Comparison of ENCODE assay signal across 16 cellular contexts in the genomic region with DNA sequence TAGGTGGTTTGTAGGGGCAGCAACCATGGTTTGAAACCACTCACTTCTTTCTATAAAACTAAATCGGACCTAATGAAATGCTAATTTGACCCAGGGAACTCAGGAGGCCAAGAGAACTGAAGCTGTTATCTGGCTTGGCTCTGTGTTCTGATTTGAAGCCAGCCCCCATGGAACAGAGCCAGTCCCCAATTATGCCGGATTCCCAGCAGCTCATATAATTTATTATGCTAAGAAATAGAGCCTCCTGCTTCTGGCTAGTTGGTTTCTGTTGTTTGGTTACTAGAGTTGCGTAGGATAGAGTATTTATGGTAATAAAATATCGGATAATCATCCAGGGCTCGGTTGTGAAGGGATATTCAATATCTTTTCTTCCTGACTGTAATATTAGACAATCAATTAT.
A peak's percentile ranks its signal among the peaks of the same experiment; 100 is the strongest.
DNase-seq lines count a peak whose midpoint lies in the region; ATAC-seq, FAIRE-seq and TF ChIP-seq lines count a peak whose summit lies in the region.
"Had no signal": no experiment of that assay in that cellular context is flagged by ENCODE, and none has a peak within 500 bp of the region (broad histone marks: within the 10 kb centered on the region; RNA-seq: fewer than 3 reads in every experiment).

No MANE protein-coding gene starts in this region.

- intact Hi-C loops in HepG2 (cut with micrococcal nuclease; ENCODE audit: unreplicated experiment), result no loop called here
- intact Hi-C loops in right cardiac atrium (cut with DNase I), result no loop called here
- intact Hi-C loops in aorta (cut with DNase I), result loop anchor here in 1 of 2 donors (10.0 kb wide), 1 partner anchor 79 kb away; no protein-coding TSS in a partner anchor

- BruUV-seq in HepG2 (replicated peaks; lab: Mats Ljungman, UMichigan), result no TSS peak

- in situ Hi-C loops in HepG2 (cut with HindIII; ENCODE audit: extremely low pct_ligation_motif_present, low pct_unique_long_range_greater_than_20kb), result no loop called here

- FAIRE-seq in HepG2 (lab: Jason Lieb, UNC), result no peak

- H3K9me3 ChIP-seq in liver (ENCODE audit: control insufficient read depth in 4 of 4, low read length in 3 of 4) (no peaks in the 10 kb centered on the region), HepG2 (ENCODE audit: low read length) (no peaks in the 10 kb centered on the region), right cardiac atrium (ENCODE audit: control insufficient read depth, low read length) (no peaks in the 10 kb centered on the region), aorta (ENCODE audit: control insufficient read depth, low read length) (no peaks in the 10 kb centered on the region), gastroesophageal sphincter (no peaks in the 10 kb centered on the region)
- H3K9me3 ChIP-seq: Caco-2 had no signal

- POLR2A ChIA-PET in HepG2 (lab: Yijun Ruan, JAX), result no interaction called here

- TF ChIP-seq EP300 in HepG2 (IDR thresholded peaks at IDR 0.05; ENCODE audit: low read depth in 2 of 2, low read length in 2 of 2) (no peak), HepG2 (CRISPR knock-in tag; IDR thresholded peaks at IDR 0.05; ENCODE audit: borderline replicate concordance) (no peak), gastroesophageal sphincter (IDR thresholded peaks at IDR 0.05) (no peak)

- TF ChIP-seq RAD21 in liver (IDR thresholded peaks at IDR 0.05) (no peak), HepG2 (CRISPR knock-in tag; IDR thresholded peaks at IDR 0.05) (no peak)

- 67% methylated on average over 5 of the region's 5 CpGs for WGBS in liver
- WGBS in HepG2 (ENCODE audit: low lambda C conversion rate), result 15% methylated on average over 5 of the region's 5 CpGs
- WGBS in right cardiac atrium, result 20% methylated on average over 5 of the region's 5 CpGs
- WGBS in aorta, 2 donors, result 28 to 30% methylated on average over 5 of the region's 5 CpGs
- WGBS in gastroesophageal sphincter (ENCODE audit: low coverage in 1 of 2), 2 donors, result 18 to 47% methylated on average over 5 of the region's 5 CpGs

- no peak for ATAC-seq in HepG2
- ATAC-seq in right cardiac atrium, result peak; percentile 48 to 65
- ATAC-seq in aorta (ENCODE audit: low FRiP score), result peak; percentile 58
- ATAC-seq in HG02678 (IDR thresholded peaks at IDR 0.05; ENCODE audit: unreplicated experiment), result no peak
- ATAC-seq in gastroesophageal sphincter, result no peak
- ATAC-seq: GM23338, Panc1 had no signal

- no peak for DNase-seq in HepG2 (ENCODE audit: low spot score)
- peak; percentile 83 for DNase-seq in astrocyte of the hippocampus (ENCODE audit: low read depth, low spot score)
- peak; percentile 47 to 86 (median 81) for DNase-seq in right cardiac atrium
- peak in 1 of 2 donors; percentile 60 for DNase-seq in aorta
- DNase-seq in AML-193 (lab: John Stamatoyannopoulos, UW), result no peak
- DNase-seq: ACHN; activated CD4-positive, CD25-positive, alpha-beta regulatory T cell treated with anti-CD3 and anti-CD28 coated beads, Interleukin-2, amount 50 U/mL, for 72 hours; Caco-2; NCI-H524; stimulated activated CD4-positive, alpha-beta T cell treated with anti-CD3 and anti-CD28 coated beads, Interleukin-4, amount 100 ng/mL, for 4 hours; T-helper 1 cell had no signal

- H3K9ac ChIP-seq in liver (ENCODE audit: low read depth in 1 of 2, low read length in 2 of 2) (no peak overlapping the region), HepG2 (ENCODE audit: insufficient read depth, low read depth, low read length) (no peak overlapping the region)

- H3K36me3 ChIP-seq in liver (ENCODE audit: control insufficient read depth in 4 of 4, insufficient read depth in 3 of 4, low read depth in 1 of 4, low read length in 3 of 4) (no peaks in the 10 kb centered on the region), HepG2 (replicated peaks in 1 of 2; ENCODE audit: control insufficient read depth in 1 of 2, insufficient read depth in 2 of 2, low read length in 2 of 2) (no peaks in the 10 kb centered on the region), aorta (ENCODE audit: control insufficient read depth in 1 of 2, insufficient read depth in 2 of 2, low read length in 1 of 2) (no peaks in the 10 kb centered on the region), gastroesophageal sphincter (no peaks in the 10 kb centered on the region)

- TF ChIP-seq POLR2A in HepG2 (IDR thresholded peaks at IDR 0.05; ENCODE audit: insufficient read depth in 1 of 2, low read depth in 2 of 2, low read length in 2 of 2), result no peak
- no peak for TF ChIP-seq POLR2A in gastroesophageal sphincter (IDR thresholded peaks at IDR 0.05)

- TF ChIP-seq CTCF in liver (IDR thresholded peaks at IDR 0.05; ENCODE audit: low read depth, low read length, missing input control) (no peak), HepG2 (CRISPR knock-in tag; IDR thresholded peaks at IDR 0.05) (no peak), gastroesophageal sphincter (IDR thresholded peaks at IDR 0.05) (no peak)

- H3K4me3 ChIP-seq in liver (ENCODE audit: low read depth in 1 of 3, low read length in 3 of 3) (no peak overlapping the region), HepG2 (replicated peaks in 1 of 3; ENCODE audit: insufficient read depth in 1 of 3, low read depth in 2 of 3, low read length in 3 of 3) (no peak overlapping the region), right cardiac atrium (ENCODE audit: low read length) (no peak overlapping the region), aorta (ENCODE audit: low read length in 2 of 2) (no peak overlapping the region), gastroesophageal sphincter (no peak overlapping the region)
- H3K4me3 ChIP-seq: GM23338 had no signal

- H3K4me2 ChIP-seq in HepG2 (ENCODE audit: low read depth, low read length), result no peak overlapping the region
- H3K4me2 ChIP-seq: GM23338 had no signal

- no peaks in the 10 kb centered on the region for H4K20me1 ChIP-seq in HepG2 (ENCODE audit: insufficient read depth, low read length)

- H3K27me3 ChIP-seq in liver (ENCODE audit: control insufficient read depth in 4 of 4, insufficient read depth in 4 of 4, low read length in 3 of 4) (peaks cover 0 to 2% (median 0%) of the 10 kb centered on the region in 4 donors), HepG2 (ENCODE audit: control insufficient read depth in 1 of 2, insufficient read depth in 2 of 2, low read length in 2 of 2) (no peaks in the 10 kb centered on the region; a peak in 2 of 5 replicates), right cardiac atrium (ENCODE audit: control insufficient read depth, insufficient read depth) (no peaks in the 10 kb centered on the region), aorta (ENCODE audit: control insufficient read depth in 1 of 2, insufficient read depth in 2 of 2, low read length in 1 of 2) (no peaks in the 10 kb centered on the region), gastroesophageal sphincter (no peaks in the 10 kb centered on the region)

- CTCF ChIA-PET in HepG2 (lab: Yijun Ruan, JAX; ENCODE audit: low intra/inter-chr PET ratio, low total read pairs), result no interaction called here

- H3K27ac ChIP-seq in liver (ENCODE audit: low read depth in 1 of 2, low read length in 2 of 2) (no peak overlapping the region), HepG2 (ENCODE audit: extremely low read length, insufficient read depth, low read length) (no peak overlapping the region), right cardiac atrium (ENCODE audit: low read length) (peak overlapping the region; percentile 60), aorta (ENCODE audit: low read depth in 1 of 2, low read length in 2 of 2) (no peak overlapping the region), gastroesophageal sphincter (peak overlapping the region in 2 of 4 donors; percentile 12 to 40)

- H3K4me1 ChIP-seq in liver (ENCODE audit: control insufficient read depth in 4 of 4, insufficient read depth in 4 of 4, low read length in 3 of 4), result no peaks in the 10 kb centered on the region
- peaks cover 8% of the 10 kb centered on the region; the same call in 1 of the 2 replicates for H3K4me1 ChIP-seq in HepG2 (ENCODE audit: insufficient read depth, low read length)
- H3K4me1 ChIP-seq in right cardiac atrium (ENCODE audit: control insufficient read depth, insufficient read depth, low read length), result peaks cover 19% of the 10 kb centered on the region
- H3K4me1 ChIP-seq in aorta (ENCODE audit: control insufficient read depth in 1 of 2, insufficient read depth in 2 of 2, low read length in 2 of 2), result peaks cover 3 to 8% of the 10 kb centered on the region in 2 donors
- H3K4me1 ChIP-seq in gastroesophageal sphincter, result peaks cover 0 to 49% (median 0%) of the 10 kb centered on the region in 3 donors
- H3K4me1 ChIP-seq: Caco-2 had no signal

- H3K79me2 ChIP-seq in HepG2 (ENCODE audit: insufficient read depth, low read length), result no peaks in the 10 kb centered on the region

- H2AFZ ChIP-seq in HepG2 (ENCODE audit: low read length), result no peak overlapping the region
- H2AFZ ChIP-seq: GM23338 had no signal

TF ChIP-seq in liver, 16 proteins besides CTCF, POLR2A, EP300 and RAD21:
- TF ChIP-seq NR2F2 (IDR thresholded peaks at IDR 0.05), result peak; percentile 40
- no peak for TF ChIP-seq FOXA1 (IDR thresholded peaks at IDR 0.05)
TF ChIP-seq in liver: peak in this region for 1.

TF ChIP-seq in HepG2, 621 proteins besides CTCF, POLR2A, EP300 and RAD21:
- TF ChIP-seq MAZ (IDR thresholded peaks at IDR 0.05; ENCODE audit: borderline replicate concordance, low read depth, low read length), result no peak
- no peak for TF ChIP-seq MAZ (CRISPR knock-in tag; IDR thresholded peaks at IDR 0.05; ENCODE audit: low read depth)
- no peak for TF ChIP-seq MEIS2 (CRISPR knock-in tag; IDR thresholded peaks at IDR 0.05)
- no peak for TF ChIP-seq SOX13 (IDR thresholded peaks at IDR 0.05)
- TF ChIP-seq SOX13 (CRISPR knock-in tag; conservative IDR thresholded peaks at IDR 0.05 in 1 of 2, IDR thresholded peaks at IDR 0.05 in 1 of 2), result no peak
- TF ChIP-seq MEF2D (CRISPR knock-in tag; IDR thresholded peaks at IDR 0.05), result no peak
- TF ChIP-seq SMAD3 (CRISPR knock-in tag; IDR thresholded peaks at IDR 0.05), result no peak
- no peak for TF ChIP-seq GFI1 (CRISPR knock-in tag; IDR thresholded peaks at IDR 0.05; ENCODE audit: borderline replicate concordance)
- no peak for TF ChIP-seq ZFP36L2 (CRISPR knock-in tag; IDR thresholded peaks at IDR 0.05)
- no peak for TF ChIP-seq NONO (IDR thresholded peaks at IDR 0.05)
- TF ChIP-seq NONO (CRISPR knock-in tag; conservative IDR thresholded peaks at IDR 0.05), result no peak
- TF ChIP-seq TOE1 (CRISPR knock-in tag; IDR thresholded peaks at IDR 0.05), result no peak
- TF ChIP-seq PRMT3 (CRISPR knock-in tag; IDR thresholded peaks at IDR 0.05; ENCODE audit: borderline replicate concordance, low read depth), result no peak
- TF ChIP-seq FOXA3 (CRISPR knock-in tag; IDR thresholded peaks at IDR 0.05), result no peak
- no peak for TF ChIP-seq TBL1XR1 (IDR thresholded peaks at IDR 0.05; ENCODE audit: borderline replicate concordance, low read length, partially characterized antibody)
- no peak for TF ChIP-seq ZNF589 (CRISPR knock-in tag; conservative IDR thresholded peaks at IDR 0.05)
- TF ChIP-seq ARNTL (CRISPR knock-in tag; IDR thresholded peaks at IDR 0.05), result no peak

Comparison
In these comparisons a context has a peak if more than half of its experiments do, and no peak if none do; other contexts are left out.
1. ATAC-seq: peak in right cardiac atrium (2 of 2) and aorta (single experiment); none in HepG2 (single experiment), HG02678 (single experiment) and gastroesophageal sphincter (single experiment).
2. DNase-seq: peak in astrocyte of the hippocampus (single experiment) and right cardiac atrium (3 of 3); none in HepG2 (single experiment) and AML-193 (0 of 2).